ENCODE assay signal across 8 cellular contexts in genomic region chr6:26235240-26235730, GRCh38.
DNase-seq lines count a peak whose midpoint lies in the region; ATAC-seq, FAIRE-seq and TF ChIP-seq lines count a peak whose summit lies in the region.

No MANE protein-coding gene starts in this region.

- H3K4me1 ChIP-seq in IMR-90 (ENCODE audit: control insufficient read depth, insufficient read depth, low read length) (0 out of 2 replicates have a peak, but pooled peaks cover 2% of the 10 kb centered on the region), GM12878 (ENCODE audit: control insufficient read depth, insufficient read depth, low read length) (peaks cover 8% of the 10 kb centered on the region), mononuclear cell (ENCODE audit: insufficient read depth, low read length) (peaks cover 35% of the 10 kb centered on the region)

- H3K36me3 ChIP-seq in IMR-90 (ENCODE audit: control insufficient read depth, insufficient read depth, low read length): no peaks in the 10 kb centered on the region
- H3K36me3 ChIP-seq in GM12878 (ENCODE audit: control insufficient read depth in 2 of 2, insufficient read depth in 2 of 2, low read length in 1 of 2): no peaks in the 10 kb centered on the region

- H3K79me2 ChIP-seq in GM12878 (ENCODE audit: control insufficient read depth, insufficient read depth, low read length): peaks cover 3% of the 10 kb centered on the region

- no CpG with 5 or more reads among the region's 5 CpGs for WGBS in IMR-90 (ENCODE audit: extremely low coverage in 2 of 2, insufficient read length in 1 of 2), 2 experiments
- 0% methylated on average over 5 of the region's 5 CpGs for WGBS in GM12878 (ENCODE audit: insufficient coverage, insufficient replicate concordance, low lambda C conversion rate, missing lambda C conversion rate)

- peak overlapping the region; percentile 91; the same call in 1 of the 2 replicates for H3K23ac ChIP-seq in IMR-90 (ENCODE audit: low read depth, low read length)

- no peak overlapping the region for H2AK9ac ChIP-seq in IMR-90 (replicated peaks; ENCODE audit: low read depth, low read length, poor library complexity)

- BruUV-seq in IMR-90 (replicated peaks; lab: Mats Ljungman, UMichigan): no TSS peak
- BruUV-seq in GM12878 (replicated peaks; lab: Mats Ljungman, UMichigan): no TSS peak

- peak overlapping the region; percentile 66; the same call in 1 of the 2 replicates for H3K14ac ChIP-seq in IMR-90 (replicated peaks; ENCODE audit: low read depth, low read length)

- no peaks in the 10 kb centered on the region for H3K9me1 ChIP-seq in IMR-90 (ENCODE audit: insufficient read depth, low read length)

- intact Hi-C loops in IMR-90 (cut with micrococcal nuclease) (no loop called here), GM12878 (cut with micrococcal nuclease; ENCODE audit: unreplicated experiment) (loop anchor here (2.0 to 10.0 kb wide), 2 partner anchors 18 to 1660 kb away; a partner anchor contains a TSS)

- H4K8ac ChIP-seq in IMR-90 (ENCODE audit: low read depth in 2 of 2, low read length in 2 of 2): peak overlapping the region in 1 of 2 experiments; percentile 45; a peak in 2 of 4 replicates

- H3K56ac ChIP-seq in IMR-90 (ENCODE audit: extremely low read depth, insufficient read depth, low read length): peak overlapping the region; percentile 76; the same call in 1 of the 2 replicates

- H4K20me1 ChIP-seq in IMR-90 (ENCODE audit: insufficient read depth, low read length): no peaks in the 10 kb centered on the region
- H4K20me1 ChIP-seq in GM12878 (ENCODE audit: control insufficient read depth, insufficient read depth): no peaks in the 10 kb centered on the region

- RAD21 ChIA-PET in GM12878 (lab: Charles Lee; ENCODE audit: unreplicated experiment): interaction anchor here (0.6 to 5.6 kb wide), 9 partner anchors 10 to 50 kb away, joined by 3 to 50 read pairs (median 12); a partner anchor contains a TSS

- TF ChIP-seq CTCF in AG04450 (IDR thresholded peaks at IDR 0.05; ENCODE audit: low read depth, low read length): no peak
- no peak for TF ChIP-seq CTCF in IMR-90 (conservative IDR thresholded peaks at IDR 0.05; ENCODE audit: low read depth, low read length)
- TF ChIP-seq CTCF in GM12878 (IDR thresholded peaks at IDR 0.05 in 2 of 3, conservative IDR thresholded peaks at IDR 0.05 in 1 of 3; ENCODE audit: control insufficient read depth in 2 of 3, extremely low read depth in 1 of 3, insufficient read depth in 1 of 3, low read depth in 3 of 3, low read length in 3 of 3): no peak

- H3K27me3 ChIP-seq in AG04450 (ENCODE audit: control insufficient read depth, insufficient read depth, low read length) (no peaks in the 10 kb centered on the region), IMR-90 (ENCODE audit: control insufficient read depth, insufficient read depth, low read length) (no peaks in the 10 kb centered on the region), GM12878 (replicated peaks in 1 of 2; ENCODE audit: control insufficient read depth in 2 of 2, insufficient read depth in 2 of 2, low read length in 1 of 2) (no peaks in the 10 kb centered on the region), mononuclear cell (ENCODE audit: insufficient read depth, low read length) (no peaks in the 10 kb centered on the region)

- in situ Hi-C loops in IMR-90 (cut with MboI; ENCODE audit: low sequenced_read_pairs): no loop called here
- in situ Hi-C loops in GM12878 (cut with MboI): no loop called here

- peak overlapping the region; percentile 80; the same call in 1 of the 2 replicates for H4K91ac ChIP-seq in IMR-90 (ENCODE audit: insufficient read depth, low read depth, low read length)

- no peaks in the 10 kb centered on the region for H3K79me1 ChIP-seq in IMR-90 (ENCODE audit: low read depth in 1 of 2, low read length in 2 of 2)

- H2AFZ ChIP-seq in IMR-90 (replicated peaks; ENCODE audit: low read length, poor library complexity): no peak overlapping the region
- H2AFZ ChIP-seq in GM12878 (ENCODE audit: control insufficient read depth, low read depth, low read length): peak overlapping the region; percentile 70

- peak overlapping the region; percentile 76 for H3K4me2 ChIP-seq in IMR-90 (ENCODE audit: low read depth, low read length)
- H3K4me2 ChIP-seq in GM12878 (ENCODE audit: control insufficient read depth, insufficient read depth): peak overlapping the region; percentile 89

- TF ChIP-seq RAD21 in IMR-90 (IDR thresholded peaks at IDR 0.05; ENCODE audit: low read length) (no peak), GM12878 (IDR thresholded peaks at IDR 0.05; ENCODE audit: insufficient read depth, low read depth, low read length) (no peak)

- DNase-seq in AG04450 (ENCODE audit: low read depth, low spot score) (no peak), IMR-90 (no peak), GM12878 (ENCODE audit: low read depth, low spot score) (no peak), mesenteric fat pad (ENCODE audit: low spot score) (no peak), NCI-H1694 (lab: John Stamatoyannopoulos, UW) (no peak), dedifferentiated amniotic fluid mesenchymal stem cell (ENCODE audit: extremely low spot score) (no peak), SW480 (ENCODE audit: low spot score) (no peak)

- H2BK20ac ChIP-seq in IMR-90 (ENCODE audit: low read depth, low read length): peak overlapping the region; percentile 56; the same call in 1 of the 2 replicates

- H3K18ac ChIP-seq in IMR-90 (ENCODE audit: low read depth, low read length): peak overlapping the region; percentile 59; the same call in 1 of the 2 replicates

- no peak overlapping the region; the same call in 2 of the 3 replicates for H2BK15ac ChIP-seq in IMR-90 (ENCODE audit: low read depth, low read length)

- H3K9ac ChIP-seq in IMR-90 (ENCODE audit: low read depth, low read length) (peak overlapping the region; percentile 77), GM12878 (ENCODE audit: control insufficient read depth, insufficient read depth, low read length) (peak overlapping the region; percentile 96)

- ATAC-seq in IMR-90 (ENCODE audit: low read depth) (no peak), GM12878 (no peak)

- SMC1A ChIA-PET in GM12878 (lab: Charles Lee; ENCODE audit: uncharacterized antibody, unreplicated experiment): interaction anchor here (1.1 to 5.2 kb wide), 6 partner anchors 15 to 67 kb away, joined by 3 to 44 read pairs (median 6); a partner anchor contains a TSS

- dilution Hi-C loops in IMR-90 (cut with HindIII; ENCODE audit: low sequenced_read_pairs, unreplicated experiment): no loop called here

- no peak overlapping the region for H2AK5ac ChIP-seq in IMR-90 (ENCODE audit: low read depth, low read length)

- no peak for TF ChIP-seq EP300 in GM12878 (IDR thresholded peaks at IDR 0.05; ENCODE audit: borderline replicate concordance in 1 of 2, control insufficient read depth in 1 of 2, low read depth in 2 of 2, low read length in 2 of 2)

- H3K27ac ChIP-seq in AG04450 (ENCODE audit: low read depth, low read length) (peak overlapping the region; percentile 22), IMR-90 (ENCODE audit: insufficient read depth, low read length) (peak overlapping the region; percentile 56; the same call in 1 of the 2 replicates), GM12878 (ENCODE audit: control insufficient read depth, insufficient read depth) (peak overlapping the region; percentile 95)

- CTCF ChIA-PET in AG04450 (lab: Charles Lee): interaction anchor here (1.5 to 2.4 kb wide), 2 partner anchors 10 to 14 kb away, joined by 3 to 14 read pairs; a partner anchor contains a TSS
- CTCF ChIA-PET in IMR-90 (lab: Yijun Ruan, JAX): interaction anchor here (1.1 kb wide), 1 partner anchor 18 kb away, joined by 5 read pairs; a partner anchor contains a TSS
- CTCF ChIA-PET in GM12878 (lab: Yijun Ruan, JAX): interaction anchor here (0.8 to 6.5 kb wide), 4 partner anchors 15 to 38 kb away, joined by 3 to 46 read pairs (median 3); a partner anchor contains a TSS

- H3K4ac ChIP-seq in IMR-90 (ENCODE audit: low read depth, low read length): peak overlapping the region; percentile 75; the same call in 1 of the 2 replicates

- FAIRE-seq in GM12878 (lab: Jason Lieb, UNC): no peak

- peak overlapping the region; percentile 77 for H2BK120ac ChIP-seq in IMR-90 (ENCODE audit: low read depth, low read length)

- H3K4me3 ChIP-seq in AG04450 (ENCODE audit: low read depth, low read length) (peak overlapping the region; percentile 65), IMR-90 (ENCODE audit: insufficient read depth, low read depth, low read length) (peak overlapping the region; percentile 53), GM12878 (peak overlapping the region; percentile 83), mononuclear cell (ENCODE audit: low read length) (peak overlapping the region; percentile 60)

- H4K5ac ChIP-seq in IMR-90 (ENCODE audit: low read depth, low read length): 0 out of 2 replicates have a peak overlapping the region, but pooled peaks have one; percentile 32

- H3K9me3 ChIP-seq in AG04450 (ENCODE audit: control insufficient read depth, insufficient read depth, low read length) (no peaks in the 10 kb centered on the region), IMR-90 (ENCODE audit: control insufficient read depth, insufficient read depth, low read length) (no peaks in the 10 kb centered on the region), GM12878 (replicated peaks; ENCODE audit: control insufficient read depth, insufficient read depth, low read length) (no peaks in the 10 kb centered on the region), mononuclear cell (ENCODE audit: low read depth, low read length) (no peaks in the 10 kb centered on the region)

- POLR2A ChIA-PET in AG04450 (lab: Yijun Ruan, JAX) (interaction anchor here (0.5 to 5.6 kb wide), 6 partner anchors 11 to 1655 kb away, joined by 15 to 52 read pairs (median 27); a partner anchor contains a TSS), IMR-90 (lab: Charles Lee; ENCODE audit: unreplicated experiment) (interaction anchor here (1.1 to 2.5 kb wide), 4 partner anchors 10 to 49 kb away, joined by 5 to 7 read pairs (median 6); a partner anchor contains a TSS), GM12878 (lab: Charles Lee) (interaction anchor here (0.5 to 5.2 kb wide), 9 partner anchors 11 to 1561 kb away, joined by 4 to 56 read pairs (median 21); a partner anchor contains a TSS)

- H2BK5ac ChIP-seq in IMR-90 (ENCODE audit: low read depth, low read length, poor library complexity, severe bottlenecking): peak overlapping the region; percentile 80

- TF ChIP-seq POLR2A in IMR-90 (IDR thresholded peaks at IDR 0.05; ENCODE audit: low read depth, low read length) (no peak), GM12878 (IDR thresholded peaks at IDR 0.05; ENCODE audit: low read depth, low read length) (no peak)

TF ChIP-seq in IMR-90, 13 proteins besides CTCF, POLR2A, EP300 and RAD21 (continues in another document):
- TF ChIP-seq SMC3 (IDR thresholded peaks at IDR 0.05; ENCODE audit: low read depth, low read length) (no peak), NFE2L2 (IDR thresholded peaks at IDR 0.05; ENCODE audit: low read depth, low read length) (no peak), BHLHE40 (IDR thresholded peaks at IDR 0.05; ENCODE audit: low read depth, low read length) (no peak)

TF ChIP-seq in GM12878, 131 proteins besides CTCF, POLR2A, EP300 and RAD21:
- TF ChIP-seq NFXL1 (IDR thresholded peaks at IDR 0.05; ENCODE audit: borderline replicate concordance) (peak; percentile 97; the same call in 1 of the 2 replicates), YY1 (IDR thresholded peaks at IDR 0.05; ENCODE audit: low read depth, low read length) (no peak)

Comparison
In these comparisons a context has a peak if more than half of its experiments do, and no peak if none do; other contexts are left out.
1. H3K27ac ChIP-seq: peak in every context shown above with its lines; median percentile 95 in GM12878; 56 in IMR-90; 22 in AG04450.